ENCODE assay signal across 18 cellular contexts in the genomic region with DNA sequence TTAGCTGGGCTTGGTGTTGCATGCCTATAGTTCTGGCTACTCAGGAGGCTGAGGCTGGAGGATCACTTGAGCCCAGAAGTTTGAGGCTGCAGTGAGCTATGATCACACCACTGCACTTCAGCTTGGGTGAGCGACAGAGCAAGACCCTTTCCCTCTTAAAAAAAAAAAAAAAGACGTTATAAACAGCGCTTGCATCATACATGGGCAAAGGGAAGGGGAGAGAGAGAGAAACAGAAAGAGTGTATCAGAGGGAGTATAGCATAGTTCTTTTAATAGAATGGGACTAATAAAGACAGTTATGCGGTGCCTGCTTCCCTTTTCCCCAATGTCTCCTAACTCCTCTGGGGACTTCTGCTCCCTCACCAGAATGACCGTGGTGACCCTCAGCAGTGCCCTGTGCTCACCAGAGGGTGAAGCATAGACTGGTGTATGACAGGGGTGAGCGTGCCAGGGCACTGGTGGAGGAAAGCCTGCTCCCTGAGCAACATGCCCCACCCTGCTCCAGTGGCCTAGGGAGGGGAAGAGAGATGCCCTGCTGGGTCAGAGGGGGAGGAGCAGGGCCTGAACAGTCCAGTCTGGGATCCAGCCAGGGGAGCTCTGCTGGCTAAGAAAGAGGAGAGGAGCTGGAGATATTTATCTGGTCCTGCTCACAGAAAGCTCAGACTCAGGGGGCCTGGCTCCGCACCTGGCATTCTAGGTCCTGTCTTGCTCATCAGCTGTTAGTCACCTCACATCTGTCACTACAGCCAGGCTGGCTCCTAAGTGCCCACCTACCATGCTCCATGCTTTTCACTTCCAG. TPM values are rescaled to one million over a fixed set of nuclear protein-coding genes. Genes with fewer than 3 reads are reported as not detected.
DNase-seq lines count a peak whose midpoint lies in the region; ATAC-seq and TF ChIP-seq lines count a peak whose summit lies in the region.
"Had no signal": no experiment of that assay in that cellular context is flagged by ENCODE, and none has a peak within 500 bp of the region (broad histone marks: within the 10 kb centered on the region; RNA-seq: fewer than 3 reads in every experiment).

No MANE protein-coding gene starts in this region.

- no peak for DNase-seq in CD14-positive monocyte (ENCODE audit: low spot score)
- no peak for DNase-seq in RWPE1 (ENCODE audit: low spot score)
- peak; percentile 73 for DNase-seq in myocyte (ENCODE audit: low read depth)
- DNase-seq in HAP-1 (ENCODE audit: low spot score in 2 of 2) = no peak
- no peak for DNase-seq in uterus
- DNase-seq in 8988T = no peak
- DNase-seq in sciatic nerve (ENCODE audit: low spot score) = no peak
- DNase-seq: activated CD8-positive, alpha-beta memory T cell treated with anti-CD3 and anti-CD28 coated beads, Interleukin-2, amount 50 U/mL, for 4 hours; activated gamma-delta T cell treated with Interleukin-2 at 50 U/mL for 16 hours; DMS79 treated with DMSO at 0.1 percent for 48 hours; hypothalamus; kidney glomerular epithelial cell; NCI-H187 had no signal

- H3K9me3 Mint-ChIP-seq in CD14-positive monocyte = peaks cover 0 to 1% (median 0%) of the 10 kb centered on the region in 7 donors
- H3K9me3 Mint-ChIP-seq: endodermal cell, mesothelial cell of epicardium had no signal

- in situ Hi-C loops in HAP-1 (cut with MboI; ENCODE audit: low sequenced_read_pairs) = no loop called here

- H3K4me3 ChIP-seq in HEK293 (ENCODE audit: low read depth, low read length) (no peak overlapping the region), HAP-1 (no peak overlapping the region), uterus (no peak overlapping the region)
- H3K4me3 ChIP-seq: right atrium auricular region had no signal

- H3K27me3 ChIP-seq in HAP-1 (ENCODE audit: low read depth) (no peaks in the 10 kb centered on the region), uterus (no peaks in the 10 kb centered on the region)
- H3K27me3 ChIP-seq: right atrium auricular region had no signal

- CTCF ChIA-PET in HEK293 (lab: Yijun Ruan, JAX) = interaction anchor here (0.6 to 6.9 kb wide), 11 partner anchors 12 to 325 kb away, joined by 3 to 129 read pairs (median 5); no protein-coding TSS in a partner anchor
- CTCF ChIA-PET in RWPE1 (lab: Yijun Ruan, JAX) = interaction anchor here (0.6 to 2.7 kb wide), 6 partner anchors 10 to 32 kb away, joined by 3 to 8 read pairs (median 4); no protein-coding TSS in a partner anchor

- H3K4me1 ChIP-seq in HEK293 (ENCODE audit: control insufficient read depth, insufficient read depth, low read length) = peaks cover 20% of the 10 kb centered on the region
- H3K4me1 ChIP-seq in HAP-1 = peaks cover 12% of the 10 kb centered on the region
- H3K4me1 ChIP-seq in uterus = peaks cover 0 to 10% of the 10 kb centered on the region in 2 donors

- peaks cover 2 to 10% (median 6%) of the 10 kb centered on the region in 3 donors for H3K27me3 Mint-ChIP-seq in CD14-positive monocyte (ENCODE audit: low read depth in 3 of 3)

- H3K36me3 ChIP-seq in HEK293 (ENCODE audit: control insufficient read depth in 2 of 2, insufficient read depth in 1 of 2, low read length in 2 of 2) (no peaks in the 10 kb centered on the region), HAP-1 (replicated peaks) (no peaks in the 10 kb centered on the region), uterus (no peaks in the 10 kb centered on the region)
- H3K36me3 ChIP-seq: right atrium auricular region had no signal

- H3K4me1 Mint-ChIP-seq in CD14-positive monocyte = peaks cover 55% of the 10 kb centered on the region

- TF ChIP-seq POLR2A in uterus (IDR thresholded peaks at IDR 0.05) = no peak

- TF ChIP-seq CTCF in CD14-positive monocyte (IDR thresholded peaks at IDR 0.05) (no peak), HEK293 (tag by site-specific recombination; IDR thresholded peaks at IDR 0.05) (no peak), RWPE1 (conservative IDR thresholded peaks at IDR 0.05; ENCODE audit: low read depth) (no peak), uterus (IDR thresholded peaks at IDR 0.05) (no peak)

- H3K27ac ChIP-seq in HEK293 (ENCODE audit: extremely low read depth, low read depth, low read length) (no peak overlapping the region), RWPE1 (peak overlapping the region; percentile 56), uterus (peak overlapping the region in 1 of 2 donors; percentile 39)
- H3K27ac ChIP-seq: right atrium auricular region had no signal

- H3K9me3 ChIP-seq in HEK293 (ENCODE audit: control insufficient read depth, insufficient read depth, low read depth, low read length) (no peaks in the 10 kb centered on the region), HAP-1 (no peaks in the 10 kb centered on the region), uterus (no peaks in the 10 kb centered on the region)
- H3K9me3 ChIP-seq: right atrium auricular region had no signal

- POLR2A ChIA-PET in HEK293 (lab: Yijun Ruan, JAX) = interaction anchor here (0.7 to 1.0 kb wide), 3 partner anchors 14 to 111 kb away, joined by 3 read pairs; no protein-coding TSS in a partner anchor
- POLR2A ChIA-PET in RWPE1 (lab: Yijun Ruan, JAX; ENCODE audit: low non-redundant PET) = interaction anchor here (1.3 to 1.6 kb wide), 2 partner anchors 14 to 32 kb away, joined by 3 to 5 read pairs; no protein-coding TSS in a partner anchor

- intact Hi-C loops in CD14-positive monocyte (cut with micrococcal nuclease) = no loop called here
- intact Hi-C loops in uterus (cut with DNase I; ENCODE audit: low total_unique reads) = no loop called here
- intact Hi-C loops in sciatic nerve (cut with DNase I) = no loop called here

- peak overlapping the region in 5 of 7 donors; percentile 35 to 63 (median 47) for H3K27ac Mint-ChIP-seq in CD14-positive monocyte
- H3K27ac Mint-ChIP-seq: endodermal cell, mesothelial cell of epicardium had no signal

- no peak overlapping the region for H3K4me3 Mint-ChIP-seq in CD14-positive monocyte
- H3K4me3 Mint-ChIP-seq: endodermal cell, mesothelial cell of epicardium had no signal

- H3K36me3 Mint-ChIP-seq in CD14-positive monocyte = peaks cover 0 to 2% of the 10 kb centered on the region in 2 donors
- H3K36me3 Mint-ChIP-seq: mesothelial cell of epicardium had no signal

- ATAC-seq in sciatic nerve = no peak
- ATAC-seq: activated CD4-positive, CD25-positive, alpha-beta regulatory T cell treated with anti-CD3 and anti-CD28 coated beads, Interleukin-2, amount 50 U/mL, for 24 hours had no signal

TF ChIP-seq in HEK293, 187 proteins besides CTCF, POLR2A, EP300 and RAD21 (continues in another document):
- TF ChIP-seq ZIC2 (tag by site-specific recombination; IDR thresholded peaks at IDR 0.05) (peak; percentile 72), SETDB1 (IDR thresholded peaks at IDR 0.05; ENCODE audit: insufficient read length, low read length) (no peak), SP3 (tag by site-specific recombination; IDR thresholded peaks at IDR 0.05) (0 out of 2 replicates have a peak, but pooled peaks have one; percentile 20)
- TF ChIP-seq, protein P1, sequence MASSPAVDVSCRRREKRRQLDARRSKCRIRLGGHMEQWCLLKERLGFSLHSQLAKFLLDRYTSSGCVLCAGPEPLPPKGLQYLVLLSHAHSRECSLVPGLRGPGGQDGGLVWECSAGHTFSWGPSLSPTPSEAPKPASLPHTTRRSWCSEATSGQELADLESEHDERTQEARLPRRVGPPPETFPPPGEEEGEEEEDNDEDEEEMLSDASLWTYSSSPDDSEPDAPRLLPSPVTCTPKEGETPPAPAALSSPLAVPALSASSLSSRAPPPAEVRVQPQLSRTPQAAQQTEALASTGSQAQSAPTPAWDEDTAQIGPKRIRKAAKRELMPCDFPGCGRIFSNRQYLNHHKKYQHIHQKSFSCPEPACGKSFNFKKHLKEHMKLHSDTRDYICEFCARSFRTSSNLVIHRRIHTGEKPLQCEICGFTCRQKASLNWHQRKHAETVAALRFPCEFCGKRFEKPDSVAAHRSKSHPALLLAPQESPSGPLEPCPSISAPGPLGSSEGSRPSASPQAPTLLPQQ (tag by site-specific recombination; IDR thresholded peaks at IDR 0.05) = peak; percentile 33; the same call in 1 of the 2 replicates

RNA-seq across cellular contexts. Expression of gene PDZD7, which starts 2.3 kb away (rescaled TPM):
- polyA plus RNA-seq in CD14-positive monocyte = not detected
- total RNA-seq in myocyte (0.16 and 1.9 TPM in 2 replicates), uterus (1 to 10 TPM in 1 of 4 donors, under 1 TPM in 2, not detected in 1; under 0.01 to 1.3 (median 0.61) TPM), sciatic nerve (3.8 TPM)
- polyA plus RNA-seq in myocyte (2012) = 4.0 TPM

RNA-seq across cellular contexts. Expression of gene SFXN3, which starts 2.4 kb away (rescaled TPM):
- polyA plus RNA-seq in CD14-positive monocyte = 10 to 100 TPM; 21.3 to 24.2 TPM
- 103 and 122 TPM in 2 replicates for total RNA-seq in myocyte
- 77.4 TPM for polyA plus RNA-seq in myocyte (2012)
- total RNA-seq in uterus = 100 to 1,000 TPM in 1 of 4 donors, 10 to 100 TPM in 3; 34.6 to 161 (median 58.1) TPM
- 58.9 TPM for total RNA-seq in sciatic nerve

RNA-seq across cellular contexts. Expression of gene LZTS2, which starts 29.0 kb away (rescaled TPM):
- 1 to 10 TPM; 2.8 to 3.3 TPM for polyA plus RNA-seq in CD14-positive monocyte
- total RNA-seq in myocyte (134 and 204 TPM in 2 replicates), uterus (100 to 1,000 TPM in 2 of 4 donors, 10 to 100 TPM in 2; 51.5 to 123 (median 85.2) TPM), sciatic nerve (78.6 TPM)
- polyA plus RNA-seq in myocyte (2012) = 85.7 TPM

RNA-seq across cellular contexts. Expression of gene KAZALD1, which starts 33.1 kb away (rescaled TPM):
- polyA plus RNA-seq in CD14-positive monocyte = under 1 TPM; 0.15 to 0.53 TPM
- total RNA-seq in myocyte (34.7 and 37.5 TPM in 2 replicates), uterus (10 to 100 TPM in 1 of 4 donors, 1 to 10 TPM in 1, under 1 TPM in 1, not detected in 1; 0.26 to 34.6 (median 6.3) TPM), sciatic nerve (4.7 TPM)
- 32.4 TPM for polyA plus RNA-seq in myocyte (2012)

RNA-seq across cellular contexts. Expression of gene TWNK, which starts 41.3 kb away (rescaled TPM):
- under 1 TPM; 0.31 to 0.69 TPM for polyA plus RNA-seq in CD14-positive monocyte
- total RNA-seq in myocyte (5.1 and 5.8 TPM in 2 replicates), uterus (10 to 100 TPM in 1 of 4 donors, 1 to 10 TPM in 2, under 1 TPM in 1; 0.51 to 11.8 (median 6.2) TPM), sciatic nerve (5.9 TPM)
- 8.4 TPM for polyA plus RNA-seq in myocyte (2012)
